ENCODE assay signal across 4 cellular contexts in genomic region chr3:185084402-185084801, GRCh38.
"Had no signal": no experiment of that assay in that cellular context is flagged by ENCODE, and none has a peak within 500 bp of the region (broad histone marks: within the 10 kb centered on the region; RNA-seq: fewer than 3 reads in every experiment).

No MANE protein-coding gene starts in this region.

- H3K9ac ChIP-seq: KMS-11 had no signal

- DNase-seq: GOT3, H7, KBM-7 had no signal

- H3K4me2 ChIP-seq: KMS-11 had no signal

- H3K27ac ChIP-seq: KMS-11 had no signal
